15 cellular contexts compared by ENCODE assay signal in genomic region chr3:140529096-140529495, GRCh38.
DNase-seq lines count a peak whose midpoint lies in the region; ATAC-seq and TF ChIP-seq lines count a peak whose summit lies in the region.
"Had no signal": no experiment of that assay in that cellular context is flagged by ENCODE, and none has a peak within 500 bp of the region (broad histone marks: within the 10 kb centered on the region; RNA-seq: fewer than 3 reads in every experiment).

No MANE protein-coding gene starts in this region.

- no peak for ATAC-seq in HG03175 (IDR thresholded peaks at IDR 0.05; ENCODE audit: unreplicated experiment)
- ATAC-seq in HG02763 (IDR thresholded peaks at IDR 0.05; ENCODE audit: unreplicated experiment), result no peak
- ATAC-seq: left lung; stimulated activated memory B cell treated with anti-CD40 and anti-IgM and Interleukin-4, amounts not matched to agents 10 μg/mL and 1 μg/mL and 100 μg/mL, for 72 hours had no signal

- CTCF ChIA-PET in Caco-2 (lab: Charles Lee), result no interaction called here

- H3K27me3 Mint-ChIP-seq in Caco-2 (ENCODE audit: insufficient read depth, unreplicated experiment) (peaks cover 9% of the 10 kb centered on the region), chondrocyte (ENCODE audit: low read depth) (no peaks in the 10 kb centered on the region)

- no peaks in the 10 kb centered on the region for H3K36me3 Mint-ChIP-seq in Caco-2 (ENCODE audit: insufficient read depth, unreplicated experiment)
- peaks cover 15% of the 10 kb centered on the region for H3K36me3 Mint-ChIP-seq in chondrocyte (ENCODE audit: low read depth)
- H3K36me3 Mint-ChIP-seq: stimulated activated memory B cell treated with anti-CD40 and anti-IgM and Interleukin-4, amounts not matched to agents 10 μg/mL and 1 μg/mL and 100 μg/mL, for 72 hours had no signal

- H3K4me3 Mint-ChIP-seq in Caco-2 (ENCODE audit: unreplicated experiment), result no peak overlapping the region
- H3K4me3 Mint-ChIP-seq in chondrocyte (ENCODE audit: unreplicated experiment), result no peak overlapping the region
- H3K4me3 Mint-ChIP-seq: stimulated activated memory B cell treated with anti-CD40 and anti-IgM and Interleukin-4, amounts not matched to agents 10 μg/mL and 1 μg/mL and 100 μg/mL, for 72 hours had no signal

- 0 out of 2 replicates have a peak, but pooled peaks cover 3% of the 10 kb centered on the region for H3K9me3 ChIP-seq in Caco-2
- H3K9me3 ChIP-seq: Peyer's patch had no signal

- H3K4me1 Mint-ChIP-seq in Caco-2 (ENCODE audit: low read depth, unreplicated experiment) (peaks cover 6% of the 10 kb centered on the region), chondrocyte (ENCODE audit: low read depth) (peaks cover 55% of the 10 kb centered on the region)
- H3K4me1 Mint-ChIP-seq: stimulated activated memory B cell treated with anti-CD40 and anti-IgM and Interleukin-4, amounts not matched to agents 10 μg/mL and 1 μg/mL and 100 μg/mL, for 72 hours had no signal

- H3K27me3 ChIP-seq in Caco-2 (replicated peaks; ENCODE audit: control insufficient read depth, insufficient read depth, low read length), result no peaks in the 10 kb centered on the region
- H3K27me3 ChIP-seq: left lung, Peyer's patch had no signal

- TF ChIP-seq CTCF in Caco-2 (IDR thresholded peaks at IDR 0.05; ENCODE audit: insufficient read depth in 1 of 2, low read depth in 1 of 2, low read length in 1 of 2, severe bottlenecking in 1 of 2, unreplicated experiment in 1 of 2) (no peak), chondrocyte (IDR thresholded peaks at IDR 0.05) (no peak)

- no peaks in the 10 kb centered on the region for H3K36me3 ChIP-seq in Caco-2 (ENCODE audit: control insufficient read depth, insufficient read depth, low read length)
- H3K36me3 ChIP-seq: left lung, Peyer's patch had no signal

- H3K4me3 ChIP-seq in Caco-2 (ENCODE audit: low read depth, low read length), result no peak overlapping the region
- H3K4me3 ChIP-seq: left lung, Peyer's patch had no signal

- intact Hi-C loops in Caco-2 (cut with micrococcal nuclease; ENCODE audit: unreplicated experiment), result no loop called here

- DNase-seq in Caco-2 (peak; percentile 48 to 80), M059J (ENCODE audit: low read depth) (peak; percentile 100), chondrocyte (ENCODE audit: low spot score) (peak; percentile 94), myocyte (ENCODE audit: low read depth) (peak; percentile 96), globus pallidus (ENCODE audit: low spot score) (no peak), AG08395 (ENCODE audit: low spot score) (no peak)
- DNase-seq: activated CD4-positive, alpha-beta T cell treated with anti-CD3 and anti-CD28 coated beads, Interleukin-2, amount 50 U/mL, for 4 hours; activated gamma-delta T cell treated with Interleukin-2 at 50 U/mL for 16 hours; C1 segment of cervical spinal cord; left lung; Peyer's patch; T-helper 9 cell had no signal

- peaks cover 10% of the 10 kb centered on the region for H3K9me3 Mint-ChIP-seq in Caco-2 (ENCODE audit: unreplicated experiment)
- H3K9me3 Mint-ChIP-seq in chondrocyte (ENCODE audit: low read depth), result peaks cover 14% of the 10 kb centered on the region

- no TSS peak for BruUV-seq in Caco-2 (replicated peaks; lab: Mats Ljungman, UMichigan)

- H3K27ac Mint-ChIP-seq in Caco-2 (ENCODE audit: unreplicated experiment) (no peak overlapping the region), chondrocyte (ENCODE audit: unreplicated experiment) (peak overlapping the region; percentile 63)
- H3K27ac Mint-ChIP-seq: stimulated activated memory B cell treated with anti-CD40 and anti-IgM and Interleukin-4, amounts not matched to agents 10 μg/mL and 1 μg/mL and 100 μg/mL, for 72 hours had no signal

- POLR2A ChIA-PET in Caco-2 (lab: Charles Lee), result no interaction called here

- H3K4me1 ChIP-seq in Caco-2, result peaks cover 8% of the 10 kb centered on the region; the same call in 1 of the 2 replicates
- H3K4me1 ChIP-seq: left lung, Peyer's patch had no signal

Comparison
In these comparisons a context has a peak if more than half of its experiments do, and no peak if none do; other contexts are left out.
1. DNase-seq: peak in Caco-2 (2 of 2), M059J (single experiment), chondrocyte (single experiment) and myocyte (single experiment); none in globus pallidus (single experiment) and AG08395 (single experiment).